9 cellular contexts compared by ENCODE assay signal in the genomic region with DNA sequence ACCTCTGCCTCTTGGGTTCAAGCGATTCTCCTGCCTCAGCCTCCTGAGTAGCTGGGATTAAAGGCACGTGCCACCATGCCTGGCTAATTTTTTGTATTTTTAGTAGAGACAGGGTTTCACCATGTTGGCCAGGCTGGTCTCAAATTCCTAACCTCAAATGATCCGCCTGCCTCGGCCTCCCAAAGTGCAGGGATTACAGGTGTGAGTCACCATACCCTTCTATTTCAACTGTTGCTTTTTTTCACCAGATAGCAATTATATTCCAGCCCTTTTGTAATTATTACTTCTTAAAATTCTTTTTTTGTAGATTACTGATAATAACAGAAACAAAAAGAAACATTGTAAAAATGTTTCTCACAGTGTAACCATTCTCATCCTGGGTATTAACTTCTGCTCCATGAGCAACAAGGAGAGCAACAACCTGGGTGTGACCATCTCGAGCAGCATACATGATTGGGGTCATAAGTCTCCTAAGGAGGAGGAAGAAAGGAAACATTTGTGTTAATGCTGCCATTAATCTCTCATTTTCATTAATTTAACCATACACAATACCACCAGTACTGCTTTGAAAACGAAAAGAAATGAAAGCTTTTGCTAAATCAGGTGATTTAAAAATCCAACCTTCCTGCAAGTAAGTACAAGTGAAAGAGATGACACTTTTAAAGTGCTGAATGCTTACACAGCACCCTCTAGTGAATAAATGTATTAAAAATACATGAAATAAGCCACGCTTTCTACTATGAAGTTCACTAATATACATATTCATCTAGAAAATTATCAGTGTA. TPM values are rescaled to one million over a fixed set of nuclear protein-coding genes. Genes with fewer than 3 reads are reported as not detected.
DNase-seq lines count a peak whose midpoint lies in the region; ATAC-seq and TF ChIP-seq lines count a peak whose summit lies in the region.
"Had no signal": no experiment of that assay in that cellular context is flagged by ENCODE, and none has a peak within 500 bp of the region (broad histone marks: within the 10 kb centered on the region; RNA-seq: fewer than 3 reads in every experiment).

No MANE protein-coding gene starts in this region.

- H4K20me1 ChIP-seq in OCI-LY7 (ENCODE audit: insufficient read depth, low read length), result no peaks in the 10 kb centered on the region
- H4K20me1 ChIP-seq: BLaER1 had no signal

- H3K4me3 ChIP-seq in OCI-LY7 (ENCODE audit: low read depth, low read length, poor library complexity, severe bottlenecking) (no peak overlapping the region), fibroblast of villous mesenchyme (ENCODE audit: low read depth, low read length) (no peak overlapping the region), spleen (no peak overlapping the region)
- H3K4me3 ChIP-seq: BLaER1 had no signal

- H3K79me2 ChIP-seq in OCI-LY7 (ENCODE audit: insufficient read depth, low read depth, low read length), result no peaks in the 10 kb centered on the region

- no peaks in the 10 kb centered on the region for H3K36me3 ChIP-seq in OCI-LY7 (ENCODE audit: insufficient read depth, low read length)
- no peaks in the 10 kb centered on the region for H3K36me3 ChIP-seq in spleen
- H3K36me3 ChIP-seq: BLaER1 had no signal

- ATAC-seq in HG02798 (IDR thresholded peaks at IDR 0.05; ENCODE audit: poor library complexity, unreplicated experiment), result peak; percentile 81

- no TSS peak for BruUV-seq in OCI-LY7 (replicated peaks; lab: Mats Ljungman, UMichigan)

- TF ChIP-seq CTCF in OCI-LY7 (conservative IDR thresholded peaks at IDR 0.05; ENCODE audit: low read length) (peak; percentile 73), fibroblast of villous mesenchyme (IDR thresholded peaks at IDR 0.05; ENCODE audit: insufficient read depth, low read depth, low read length) (peak; percentile 49), spleen (IDR thresholded peaks at IDR 0.05 in 8 of 11, conservative IDR thresholded peaks at IDR 0.05 in 3 of 11) (no peak)

- WGBS in spleen, 5 donors, result 49 to 69% (median 57%) methylated on average over 7 of the region's 7 CpGs

- peak in 2 of 3 experiments; percentile 32 to 45 for DNase-seq in NCI-H1417 (lab: John Stamatoyannopoulos, UW)
- DNase-seq in NCI-H1417 treated with DMSO at 0.1 percent for 48 hours (lab: John Stamatoyannopoulos, UW), result no peak
- peak; percentile 7 for DNase-seq in OCI-LY7 (ENCODE audit: low spot score)
- DNase-seq in fibroblast of villous mesenchyme (ENCODE audit: low read depth), result peak; percentile 69
- no peak for DNase-seq in spleen
- no peak for DNase-seq in middle frontal gyrus (ENCODE audit: extremely low spot score, low spot score)
- DNase-seq in NCI-H187 treated with DMSO at 0.1 percent for 48 hours (lab: John Stamatoyannopoulos, UW), result no peak

- H3K9me3 ChIP-seq in OCI-LY7 (ENCODE audit: low read length) (no peaks in the 10 kb centered on the region), spleen (peaks cover 0 to 24% (median 15%) of the 10 kb centered on the region in 8 donors)

- no peak overlapping the region; the same call in 1 of the 2 replicates for H2AFZ ChIP-seq in OCI-LY7 (ENCODE audit: low read length)

- POLR2A ChIA-PET in OCI-LY7 (lab: Charles Lee), result no interaction called here

- no peaks in the 10 kb centered on the region for H3K27me3 ChIP-seq in spleen (replicated peaks in 1 of 7)
- H3K27me3 ChIP-seq: BLaER1 had no signal

- no peaks in the 10 kb centered on the region for H3K9me2 ChIP-seq in OCI-LY7 (ENCODE audit: insufficient read depth, low read length)

- intact Hi-C loops in OCI-LY7 (cut with micrococcal nuclease; ENCODE audit: unreplicated experiment) (loop anchor here (5.0 kb wide), 1 partner anchor 173 kb away; no protein-coding TSS in a partner anchor), spleen (cut with DNase I; ENCODE audit: low total_unique reads) (loop anchor here (5.0 kb wide), 1 partner anchor 168 kb away; no protein-coding TSS in a partner anchor)

- no peak for TF ChIP-seq POLR2A in spleen (IDR thresholded peaks at IDR 0.05)

- H3K4me2 ChIP-seq in OCI-LY7 (ENCODE audit: low read length), result no peak overlapping the region
- H3K4me2 ChIP-seq: BLaER1 had no signal

- CTCF ChIA-PET in OCI-LY7 (lab: Charles Lee; ENCODE audit: unreplicated experiment), result no interaction called here

- no peak overlapping the region for H3K27ac ChIP-seq in OCI-LY7 (ENCODE audit: low read depth, low read length, poor library complexity, severe bottlenecking)
- no peak overlapping the region for H3K27ac ChIP-seq in spleen
- H3K27ac ChIP-seq: BLaER1 had no signal

- H3K4me1 ChIP-seq in OCI-LY7 (ENCODE audit: insufficient read depth, low read length, poor library complexity, severe bottlenecking), result no peaks in the 10 kb centered on the region
- no peaks in the 10 kb centered on the region for H3K4me1 ChIP-seq in spleen
- H3K4me1 ChIP-seq: BLaER1 had no signal

RNA-seq across cellular contexts. Expression of gene ASZ1, which starts 41.8 kb away (rescaled TPM):
- total RNA-seq in OCI-LY7 (2014; rRNA removed; shearing (Covaris generic)), result not detected in 2 replicates
- total RNA-seq in OCI-LY7 (2022) (not detected in 2 replicates), fibroblast of villous mesenchyme (under 0.01 TPM in 2 replicates), spleen (not detected)
- not detected for polyA plus RNA-seq in spleen

Comparison
In these comparisons a context has a peak if more than half of its experiments do, and no peak if none do; other contexts are left out.
1. DNase-seq: peak in NCI-H1417 (2 of 3), OCI-LY7 (single experiment) and fibroblast of villous mesenchyme (single experiment); none in NCI-H1417 treated with DMSO at 0.1 percent for 48 hours (single experiment), spleen (single experiment), middle frontal gyrus (single experiment) and NCI-H187 treated with DMSO at 0.1 percent for 48 hours (single experiment).
2. CTCF ChIP-seq: peak in OCI-LY7 (single experiment) and fibroblast of villous mesenchyme (single experiment); none in spleen (0 of 11).